In the genomic region with DNA sequence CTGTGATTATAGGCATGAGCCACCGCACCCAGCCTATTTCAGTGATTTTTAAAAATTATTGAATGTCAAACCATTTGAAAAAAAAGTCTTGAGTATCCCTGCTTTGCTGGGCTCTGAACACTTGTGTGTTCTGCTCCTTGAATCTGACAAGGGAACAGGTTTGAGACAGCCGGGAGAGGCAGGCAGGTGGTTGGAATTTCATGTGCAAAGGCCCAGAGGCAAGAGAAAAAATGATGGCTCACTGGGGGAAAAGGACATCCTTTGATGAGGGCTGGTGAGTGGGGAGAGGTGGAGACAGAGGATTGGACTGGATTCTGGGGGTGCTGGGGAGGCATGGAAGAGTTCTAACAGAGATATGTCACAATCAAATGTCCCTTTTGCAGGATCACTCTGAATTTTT, we compare ENCODE assay signal across 18 cellular contexts. TPM values are rescaled to one million over a fixed set of nuclear protein-coding genes. Genes with fewer than 3 reads are reported as not detected.
DNase-seq lines count a peak whose midpoint lies in the region; ATAC-seq, FAIRE-seq and TF ChIP-seq lines count a peak whose summit lies in the region.
"Had no signal": no experiment of that assay in that cellular context is flagged by ENCODE, and none has a peak within 500 bp of the region (broad histone marks: within the 10 kb centered on the region; RNA-seq: fewer than 3 reads in every experiment).

No MANE protein-coding gene starts in this region.

- no peaks in the 10 kb centered on the region for H4K20me1 ChIP-seq in K562 (replicated peaks; ENCODE audit: control insufficient read depth, insufficient read depth, low read length)

- no peak for TF ChIP-seq POLR2A in K562 (conservative IDR thresholded peaks at IDR 0.05)

- TF ChIP-seq CTCF in HEK293 (tag by site-specific recombination; IDR thresholded peaks at IDR 0.05) (no peak), K562 (IDR thresholded peaks at IDR 0.05 in 2 of 3, conservative IDR thresholded peaks at IDR 0.05 in 1 of 3; ENCODE audit: insufficient read depth in 2 of 3, low read depth in 1 of 3, low read length in 3 of 3) (no peak), mesothelial cell of epicardium (IDR thresholded peaks at IDR 0.05; ENCODE audit: unreplicated experiment) (no peak), GM13976 (IDR thresholded peaks at IDR 0.05; ENCODE audit: borderline replicate concordance, control extremely low read depth, extremely low read depth, insufficient read depth, missing control alignments) (no peak)

- BruUV-seq in K562 (replicated peaks; lab: Mats Ljungman, UMichigan): no TSS peak

- ATAC-seq in K562: no peak
- ATAC-seq: stimulated activated naive CD8-positive, alpha-beta T cell treated with anti-CD3 and anti-CD28 coated beads, Interleukin-15, Interleukin-2, amounts not matched to agents 100 U/mL and 50 U/mL, for 24 hours had no signal

- TF ChIP-seq EP300 in K562 (IDR thresholded peaks at IDR 0.05; ENCODE audit: low read length): no peak

- H3K4me2 ChIP-seq in K562 (ENCODE audit: insufficient read depth, low read length): no peak overlapping the region

- peak overlapping the region; percentile 0; the same call in 1 of the 2 replicates for H2AFZ ChIP-seq in K562 (ENCODE audit: low read depth, low read length)

- H3K27me3 Mint-ChIP-seq in mesothelial cell of epicardium (ENCODE audit: low read depth): no peaks in the 10 kb centered on the region

- H3K27me3 ChIP-seq in K562 (ENCODE audit: control insufficient read depth in 2 of 2, insufficient read depth in 2 of 2, low read length in 2 of 2): no peaks in the 10 kb centered on the region

- FAIRE-seq in K562 (lab: Jason Lieb, UNC): no peak
- FAIRE-seq: H1, keratinocyte had no signal

- no peak overlapping the region for H3K4me3 Mint-ChIP-seq in mesothelial cell of epicardium

- H3K36me3 Mint-ChIP-seq in mesothelial cell of epicardium: no peaks in the 10 kb centered on the region

- in situ Hi-C loops in K562 (cut with MboI): no loop called here
- in situ Hi-C loops in GM13976 (cut with MboI; ENCODE audit: low sequenced_read_pairs, unreplicated experiment): no loop called here

- H3K9ac ChIP-seq in K562 (ENCODE audit: insufficient read depth in 1 of 2, low read depth in 2 of 2, low read length in 2 of 2): 0 out of 4 replicates have a peak overlapping the region, but pooled peaks of 1 of the 2 experiments have one; percentile 47

- 89% methylated on average over 2 of the region's 2 CpGs for WGBS in K562 (ENCODE audit: insufficient coverage, low coverage, missing lambda C conversion rate)

- CTCF ChIA-PET in HEK293 (lab: Yijun Ruan, JAX): interaction anchor here (1.9 kb wide), 1 partner anchor 54 kb away, joined by 4 read pairs; no protein-coding TSS in a partner anchor
- CTCF ChIA-PET in K562 (lab: Yijun Ruan, JAX; ENCODE audit: low intra/inter-chr PET ratio): no interaction called here

- H3K36me3 ChIP-seq in HEK293 (ENCODE audit: control insufficient read depth in 2 of 2, insufficient read depth in 1 of 2, low read length in 2 of 2) (no peaks in the 10 kb centered on the region), K562 (ENCODE audit: control insufficient read depth, insufficient read depth, low read length) (no peaks in the 10 kb centered on the region)

- DNase-seq in K562 (ENCODE audit: extremely low read depth in 1 of 4, low spot score in 3 of 4) (no peak), mesothelial cell of epicardium (ENCODE audit: low spot score in 2 of 2, unreplicated experiment in 2 of 2) (no peak), substantia nigra (lab: John Stamatoyannopoulos, UW) (no peak), GM13976 (ENCODE audit: low spot score) (no peak), GM03348 (ENCODE audit: low spot score) (no peak), hippocampal formation (lab: John Stamatoyannopoulos, UW) (no peak), NCI-H226 (no peak)
- DNase-seq: activated effector memory CD4-positive, alpha-beta T cell treated with anti-CD3 and anti-CD28 coated beads, Interleukin-2, amount 50 U/mL, for 16 hours; AML-193; dermis blood vessel endothelial cell; NCI-H146; NCI-H2227 treated with DMSO at 0.1 percent for 48 hours; SHP77 treated with DMSO at 0.1 percent for 48 hours; stimulated activated naive CD8-positive, alpha-beta T cell treated with anti-CD3 and anti-CD28 coated beads, Interleukin-15, Interleukin-2, amounts not matched to agents 100 U/mL and 50 U/mL, for 24 hours had no signal

- H3K27ac Mint-ChIP-seq in mesothelial cell of epicardium: peak overlapping the region; percentile 98

- H3K9me3 ChIP-seq in HEK293 (ENCODE audit: control insufficient read depth, insufficient read depth, low read depth, low read length): no peaks in the 10 kb centered on the region
- no peaks in the 10 kb centered on the region for H3K9me3 ChIP-seq in K562 (replicated peaks; ENCODE audit: control insufficient read depth, insufficient read depth, low read depth, low read length)
- H3K9me3 ChIP-seq: mucosa of descending colon had no signal

- peaks cover 26% of the 10 kb centered on the region for H3K4me1 Mint-ChIP-seq in mesothelial cell of epicardium

- intact Hi-C loops in K562 (cut with micrococcal nuclease): no loop called here

- H3K4me1 ChIP-seq in HEK293 (ENCODE audit: control insufficient read depth, insufficient read depth, low read length) (no peaks in the 10 kb centered on the region; the same call in 1 of the 2 replicates), K562 (replicated peaks in 1 of 2; ENCODE audit: control insufficient read depth in 2 of 2, insufficient read depth in 2 of 2, low read length in 2 of 2) (peaks cover 17 to 24% of the 10 kb centered on the region in 2 experiments; a peak in 4 of 5 replicates)

- POLR2A ChIA-PET in HEK293 (lab: Yijun Ruan, JAX) (no interaction called here), K562 (lab: Yijun Ruan, JAX) (interaction anchor here (0.5 to 0.8 kb wide), 2 partner anchors 10 to 1619 kb away, joined by 3 to 4 read pairs; no protein-coding TSS in a partner anchor)

- TF ChIP-seq RAD21 in K562 (CRISPR knock-in tag; conservative IDR thresholded peaks at IDR 0.05 in 1 of 2, IDR thresholded peaks at IDR 0.05 in 1 of 2): no peak

- H3K4me3 ChIP-seq in HEK293 (ENCODE audit: low read depth, low read length) (no peak overlapping the region), K562 (no peak overlapping the region)
- H3K4me3 ChIP-seq: mucosa of descending colon had no signal

- H3K27ac ChIP-seq in HEK293 (ENCODE audit: extremely low read depth, low read depth, low read length) (no peak overlapping the region), K562 (ENCODE audit: extremely low read depth, low read depth, low read length) (no peak overlapping the region), substantia nigra (ENCODE audit: low read depth, low read length, poor library complexity, severe bottlenecking) (peak overlapping the region; percentile 42)

- H3K9me1 ChIP-seq in K562 (ENCODE audit: control insufficient read depth, insufficient read depth, low read length): no peaks in the 10 kb centered on the region

- no peaks in the 10 kb centered on the region for H3K79me2 ChIP-seq in K562 (ENCODE audit: control insufficient read depth, insufficient read depth, low read length)

- H3K9me3 Mint-ChIP-seq in mesothelial cell of epicardium: no peaks in the 10 kb centered on the region

TF ChIP-seq in HEK293, 187 proteins besides CTCF, POLR2A, EP300 and RAD21:
- no peak for TF ChIP-seq ZNF600 (tag by site-specific recombination; IDR thresholded peaks at IDR 0.05)
- no peak for TF ChIP-seq KLF9 (tag by site-specific recombination; IDR thresholded peaks at IDR 0.05; ENCODE audit: low read depth)
- no peak for TF ChIP-seq SP2 (tag by site-specific recombination; IDR thresholded peaks at IDR 0.05)
- no peak for TF ChIP-seq ZNF335 (tag by site-specific recombination; conservative IDR thresholded peaks at IDR 0.05)
- TF ChIP-seq ZNF623 (tag by site-specific recombination; IDR thresholded peaks at IDR 0.05): peak; percentile 88

TF ChIP-seq in K562, 482 proteins besides CTCF, POLR2A, EP300 and RAD21:
- TF ChIP-seq DDX20 (tag; IDR thresholded peaks at IDR 0.05; ENCODE audit: low read depth): no peak
- TF ChIP-seq RBM25 (IDR thresholded peaks at IDR 0.05; ENCODE audit: low read depth, low read length, severe bottlenecking): peak; percentile 23
- no peak for TF ChIP-seq ATF7 (IDR thresholded peaks at IDR 0.05)
- 0 out of 2 replicates have a peak, but pooled peaks have one; percentile 31 for TF ChIP-seq CEBPB (tag; IDR thresholded peaks at IDR 0.05)
- 0 out of 2 replicates have a peak, but pooled peaks have one; percentile 30 for TF ChIP-seq BCOR (IDR thresholded peaks at IDR 0.05)

RNA-seq across cellular contexts. Expression of a gene that starts 13.1 kb away (rescaled TPM):
- total RNA-seq in K562 (2011; cell fraction: chromatin; rRNA removed; ENCODE audit: low replicate concordance): 60.7 and 84.8 TPM in 2 replicates
- 47.0 and 48.4 TPM in 2 replicates for total RNA-seq in K562 (2011; cell fraction: nucleolus; rRNA removed)
- total RNA-seq in K562 (2011; cell fraction: nucleoplasm; rRNA removed): 68.6 and 84.8 TPM in 2 replicates
- total RNA-seq in K562 (2014; rRNA removed): 21.3 and 29.6 TPM in 2 replicates
- 31.2 and 40.7 TPM in 2 replicates for total RNA-seq in K562 (2014; rRNA removed; fragmentation: Illumina TruSeq; extraction: Trizol)
- total RNA-seq in K562 (2015; rRNA removed; fragmentation: Illumina TruSeq; extraction: Trizol): 26.1 and 29.2 TPM in 2 replicates
- total RNA-seq in K562 (2021): 139 and 163 TPM in 2 replicates
- polyA plus RNA-seq in K562 (2011; rRNA removed): 41.5 and 104 TPM in 2 replicates
- 45.0 and 57.5 TPM in 2 replicates for polyA plus RNA-seq in K562 (2011; cell fraction: cytosol; rRNA removed)
- polyA plus RNA-seq in K562 (2011; cell fraction: nucleus; rRNA removed): 49.0 and 54.9 TPM in 2 replicates
- 84.9 and 101 TPM in 2 replicates for polyA plus RNA-seq in K562 (2012)
- 109 and 115 TPM in 2 replicates for polyA plus RNA-seq in K562 (2014; fragmentation: Illumina TruSeq; extraction: Trizol)
- polyA plus RNA-seq in K562 (2014; fragmentation: Nextera tagmentation; extraction: Ambion mirVana): 1 to 10 TPM; 8.2 to 9.7 TPM
- 51.3 and 56.8 TPM in 2 replicates for polyA plus RNA-seq in K562 (2014; rRNA removed)
- polyA minus RNA-seq in K562 (2011; rRNA and poly(A)+ RNA removed): 49.4 and 58.2 TPM in 2 replicates
- 68.3 and 88.6 TPM in 2 replicates for polyA minus RNA-seq in K562 (2011; cell fraction: cytosol; rRNA and poly(A)+ RNA removed)
- 15.8 and 27.9 TPM in 2 replicates for polyA minus RNA-seq in K562 (2011; cell fraction: nucleus; rRNA and poly(A)+ RNA removed)
- 97.8 to 102 TPM (median 99.3 TPM) in 3 replicates for total RNA-seq in mesothelial cell of epicardium
